Comparison of ENCODE assay signal across 18 cellular contexts in genomic region chr13:43129511-43130130, GRCh38.
"Had no signal": no experiment of that assay in that cellular context is flagged by ENCODE, and none has a peak within 500 bp of the region (broad histone marks: within the 10 kb centered on the region; RNA-seq: fewer than 3 reads in every experiment).

No MANE protein-coding gene starts in this region.

- H3K4me1 ChIP-seq: breast epithelium, testis, upper lobe of left lung had no signal

- H3K27me3 ChIP-seq: breast epithelium, gastrocnemius medialis, ovary, testis, upper lobe of left lung had no signal

- H3K27ac ChIP-seq: breast epithelium, gastrocnemius medialis, heart left ventricle, ovary, stomach, testis, upper lobe of left lung had no signal

- DNase-seq: activated CD4-positive, alpha-beta T cell treated with anti-CD3 and anti-CD28 coated beads, Interleukin-2, amount 10 ng/mL, durations not matched to agents 24 days and 14 days; activated CD4-positive, CD25-positive, alpha-beta regulatory T cell; activated CD8-positive, alpha-beta memory T cell treated with anti-CD3 and anti-CD28 coated beads, Interleukin-2, amount 50 U/mL, for 4 hours; activated CD8-positive, alpha-beta T cell treated with anti-CD3 and anti-CD28 coated beads, Interleukin-2, amount 10 ng/mL, durations not matched to agents 7 days and 5 days; activated effector memory CD4-positive, alpha-beta T cell treated with anti-CD3 and anti-CD28 coated beads, Interleukin-2, amount 50 U/mL, for 16 hours; activated T-cell treated with anti-CD3 and anti-CD28 coated beads, Interleukin-2, amount 50 U/mL, for 48 hours; amniotic stem cell; effector memory CD4-positive, alpha-beta T cell; gastrocnemius medialis; heart left ventricle; ovary; stimulated activated CD4-positive, alpha-beta T cell treated with anti-CD3 and anti-CD28 coated beads, Interleukin-1b, Interleukin-23, amount 100 ng/mL, for 48 hours; stomach; testis; upper lobe of left lung had no signal

- H3K4me3 Mint-ChIP-seq: activated CD4-positive, alpha-beta T cell treated with anti-CD3 and anti-CD28 coated beads, Interleukin-2, amount 10 ng/mL, durations not matched to agents 24 days and 14 days; activated CD8-positive, alpha-beta T cell treated with anti-CD3 and anti-CD28 coated beads, Interleukin-2, amount 10 ng/mL, durations not matched to agents 7 days and 5 days; dendritic cell treated with granulocyte-macrophage colony-stimulating factor and Interleukin-4, amounts not matched to agents 40 ng/mL and 50 ng/mL, for 4 days had no signal

- H3K27ac Mint-ChIP-seq: activated CD4-positive, alpha-beta T cell treated with anti-CD3 and anti-CD28 coated beads, Interleukin-2, amount 10 ng/mL, durations not matched to agents 24 days and 14 days; activated CD8-positive, alpha-beta T cell treated with anti-CD3 and anti-CD28 coated beads, Interleukin-2, amount 10 ng/mL, durations not matched to agents 7 days and 5 days; activated naive CD4-positive, alpha-beta T cell treated with anti-CD3 and anti-CD28 coated beads, Interleukin-2, amount 50 U/mL, for 72 hours; dendritic cell treated with granulocyte-macrophage colony-stimulating factor and Interleukin-4, amounts not matched to agents 40 ng/mL and 50 ng/mL, for 4 days had no signal

- H3K9me3 ChIP-seq: breast epithelium, gastrocnemius medialis, heart left ventricle, ovary, stomach, testis, upper lobe of left lung had no signal

- H3K36me3 Mint-ChIP-seq: activated naive CD4-positive, alpha-beta T cell treated with anti-CD3 and anti-CD28 coated beads, Interleukin-2, amount 50 U/mL, for 72 hours had no signal

- H3K9me3 Mint-ChIP-seq: activated CD4-positive, alpha-beta T cell treated with anti-CD3 and anti-CD28 coated beads, Interleukin-2, amount 10 ng/mL, durations not matched to agents 24 days and 14 days; activated naive CD4-positive, alpha-beta T cell treated with anti-CD3 and anti-CD28 coated beads, Interleukin-2, amount 50 U/mL, for 72 hours; dendritic cell treated with granulocyte-macrophage colony-stimulating factor and Interleukin-4, amounts not matched to agents 40 ng/mL and 50 ng/mL, for 4 days had no signal

- H3K4me3 ChIP-seq: breast epithelium, gastrocnemius medialis, stomach, testis, upper lobe of left lung had no signal

- H3K36me3 ChIP-seq: breast epithelium, gastrocnemius medialis, heart left ventricle, ovary, stomach, upper lobe of left lung had no signal
